ENCODE assay signal across 1 cellular context in the genomic region with DNA sequence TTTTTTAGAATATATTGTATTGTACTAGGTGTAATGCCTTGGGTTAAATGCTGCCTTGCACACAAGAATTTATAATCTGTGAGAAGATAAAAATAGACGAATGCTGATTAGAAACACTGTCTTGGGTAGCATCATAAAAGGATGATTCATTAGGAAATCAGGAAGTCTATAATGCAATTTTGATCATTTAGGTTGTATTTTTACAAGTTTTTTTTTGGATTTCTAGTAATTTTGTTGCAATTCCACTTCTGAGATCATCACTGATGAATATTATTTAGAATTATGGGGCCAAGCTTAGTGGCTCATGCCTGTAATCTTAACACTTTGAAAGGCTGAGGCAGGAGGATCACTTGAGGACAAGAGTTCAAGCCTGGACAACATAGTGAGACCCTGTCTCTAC.
TF ChIP-seq lines count a peak whose summit lies in the region.

No MANE protein-coding gene starts in this region.

TF ChIP-seq in liver, 16 proteins besides CTCF, POLR2A, EP300 and RAD21 (continued from another document):
- TF ChIP-seq, protein P1, sequence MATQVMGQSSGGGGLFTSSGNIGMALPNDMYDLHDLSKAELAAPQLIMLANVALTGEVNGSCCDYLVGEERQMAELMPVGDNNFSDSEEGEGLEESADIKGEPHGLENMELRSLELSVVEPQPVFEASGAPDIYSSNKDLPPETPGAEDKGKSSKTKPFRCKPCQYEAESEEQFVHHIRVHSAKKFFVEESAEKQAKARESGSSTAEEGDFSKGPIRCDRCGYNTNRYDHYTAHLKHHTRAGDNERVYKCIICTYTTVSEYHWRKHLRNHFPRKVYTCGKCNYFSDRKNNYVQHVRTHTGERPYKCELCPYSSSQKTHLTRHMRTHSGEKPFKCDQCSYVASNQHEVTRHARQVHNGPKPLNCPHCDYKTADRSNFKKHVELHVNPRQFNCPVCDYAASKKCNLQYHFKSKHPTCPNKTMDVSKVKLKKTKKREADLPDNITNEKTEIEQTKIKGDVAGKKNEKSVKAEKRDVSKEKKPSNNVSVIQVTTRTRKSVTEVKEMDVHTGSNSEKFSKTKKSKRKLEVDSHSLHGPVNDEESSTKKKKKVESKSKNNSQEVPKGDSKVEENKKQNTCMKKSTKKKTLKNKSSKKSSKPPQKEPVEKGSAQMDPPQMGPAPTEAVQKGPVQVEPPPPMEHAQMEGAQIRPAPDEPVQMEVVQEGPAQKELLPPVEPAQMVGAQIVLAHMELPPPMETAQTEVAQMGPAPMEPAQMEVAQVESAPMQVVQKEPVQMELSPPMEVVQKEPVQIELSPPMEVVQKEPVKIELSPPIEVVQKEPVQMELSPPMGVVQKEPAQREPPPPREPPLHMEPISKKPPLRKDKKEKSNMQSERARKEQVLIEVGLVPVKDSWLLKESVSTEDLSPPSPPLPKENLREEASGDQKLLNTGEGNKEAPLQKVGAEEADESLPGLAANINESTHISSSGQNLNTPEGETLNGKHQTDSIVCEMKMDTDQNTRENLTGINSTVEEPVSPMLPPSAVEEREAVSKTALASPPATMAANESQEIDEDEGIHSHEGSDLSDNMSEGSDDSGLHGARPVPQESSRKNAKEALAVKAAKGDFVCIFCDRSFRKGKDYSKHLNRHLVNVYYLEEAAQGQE (IDR thresholded peaks at IDR 0.05): no peak
- TF ChIP-seq YY1 (IDR thresholded peaks at IDR 0.05) (no peak), HNF4G (IDR thresholded peaks at IDR 0.05) (no peak), FOXA2 (IDR thresholded peaks at IDR 0.05) (no peak)
- TF ChIP-seq, protein P2, sequence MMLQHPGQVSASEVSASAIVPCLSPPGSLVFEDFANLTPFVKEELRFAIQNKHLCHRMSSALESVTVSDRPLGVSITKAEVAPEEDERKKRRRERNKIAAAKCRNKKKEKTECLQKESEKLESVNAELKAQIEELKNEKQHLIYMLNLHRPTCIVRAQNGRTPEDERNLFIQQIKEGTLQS (IDR thresholded peaks at IDR 0.05): no peak
